8 cellular contexts compared by ENCODE assay signal in the genomic region with DNA sequence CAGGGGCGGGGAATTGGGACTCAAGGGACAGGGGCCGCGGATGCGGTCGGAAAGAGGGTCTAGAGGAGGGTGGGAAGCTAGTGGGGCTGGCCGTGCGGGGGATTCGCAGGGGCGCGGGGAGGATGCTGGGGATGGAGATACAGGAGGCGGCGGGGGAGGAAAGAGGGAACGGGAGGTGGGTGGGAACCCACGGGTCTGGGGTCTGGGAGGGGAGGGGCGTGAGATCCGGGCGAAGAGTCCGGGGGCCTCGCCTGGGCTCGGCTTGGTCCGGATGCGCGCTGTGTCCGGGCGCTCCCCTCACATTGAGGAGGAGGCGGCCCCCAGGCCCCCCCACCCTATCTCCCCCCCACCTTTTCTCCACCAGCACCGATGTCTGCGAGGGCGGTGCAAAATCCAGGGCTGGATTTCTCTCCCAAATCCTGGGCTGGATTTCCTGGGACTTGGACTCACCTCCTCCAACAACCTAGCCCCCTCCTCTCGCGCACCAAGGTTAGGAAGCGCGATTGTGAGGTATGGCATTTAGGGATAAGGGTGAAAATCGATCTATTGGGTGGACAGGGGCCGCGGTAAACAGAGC. TPM values are rescaled to one million over a fixed set of nuclear protein-coding genes. Genes with fewer than 3 reads are reported as not detected.
DNase-seq lines count a peak whose midpoint lies in the region; ATAC-seq and TF ChIP-seq lines count a peak whose summit lies in the region.

TSS of gene AGAP2 (minus strand) at position 82 of the 577 bp plus-strand sequence. CDS start 496 bp downstream, outside the sequence.

- H3K27me3 ChIP-seq in BLaER1 (no peaks in the 10 kb centered on the region), Loucy (ENCODE audit: insufficient read depth, low read length, poor library complexity, severe bottlenecking) (no peaks in the 10 kb centered on the region), mammary epithelial cell (ENCODE audit: insufficient read depth, low read length) (peaks cover 22% of the 10 kb centered on the region), thyroid gland (peaks cover 40% of the 10 kb centered on the region), MM.1S (replicated peaks; ENCODE audit: insufficient read depth, low read length) (no peaks in the 10 kb centered on the region)

- H3K9ac ChIP-seq in BLaER1: no peak within 1 kb of the TSS
- H3K9ac ChIP-seq in Loucy (ENCODE audit: low read depth, low read length, poor library complexity, severe bottlenecking): peak within 1 kb of the TSS; percentile 75
- no peak within 1 kb of the TSS for H3K9ac ChIP-seq in mammary epithelial cell (ENCODE audit: insufficient read depth, low read length)
- no peak within 1 kb of the TSS for H3K9ac ChIP-seq in MM.1S (ENCODE audit: low read length)

- H3K27ac ChIP-seq in BLaER1 (peak within 1 kb of the TSS; percentile 66; the same call in 1 of the 2 replicates), mammary epithelial cell (ENCODE audit: insufficient read depth, low read depth, low read length) (no peak within 1 kb of the TSS), thyroid gland (no peak within 1 kb of the TSS), MM.1S (ENCODE audit: low read length) (no peak within 1 kb of the TSS)

- WGBS in mammary epithelial cell (ENCODE audit: low coverage, missing lambda C conversion rate): 4% methylated on average over 8 of the region's 36 CpGs
- 9 to 20% methylated on average over 29 to 32 of the region's 36 CpGs for WGBS in thyroid gland, 2 donors

- H3K4me2 ChIP-seq in BLaER1: peak within 1 kb of the TSS; percentile 96
- H3K4me2 ChIP-seq in Loucy (ENCODE audit: low read depth, low read length, poor library complexity, severe bottlenecking): peak within 1 kb of the TSS; percentile 95
- peak within 1 kb of the TSS; percentile 77 for H3K4me2 ChIP-seq in mammary epithelial cell (ENCODE audit: insufficient read depth, low read depth, low read length)
- H3K4me2 ChIP-seq in MM.1S (ENCODE audit: low read depth, low read length): no peak within 1 kb of the TSS

- peak within 1 kb of the TSS; percentile 63 to 98 (median 93) for H3K27ac Mint-ChIP-seq in naive thymus-derived CD8-positive, alpha-beta T cell

- POLR2A ChIA-PET in naive thymus-derived CD8-positive, alpha-beta T cell (lab: Charles Lee): interaction anchor here (0.5 to 2.5 kb wide), 5 partner anchors 14 to 1049 kb away, joined by 3 to 16 read pairs (median 10); no protein-coding TSS in a partner anchor

- DNase-seq in mammary epithelial cell: no peak
- no peak for DNase-seq in naive thymus-derived CD8-positive, alpha-beta T cell
- no peak for DNase-seq in thyroid gland
- DNase-seq in NOMO-1 treated with DMSO at 0.1 percent for 48 hours (lab: John Stamatoyannopoulos, UW; ENCODE audit: unreplicated experiment): no peak
- DNase-seq in MM.1S: no peak
- DNase-seq in NCI-H774 (lab: John Stamatoyannopoulos, UW): no peak

- dilution Hi-C loops in mammary epithelial cell (cut with HindIII; ENCODE audit: low sequenced_read_pairs): no loop called here

- H3K4me3 ChIP-seq in BLaER1: no peak within 1 kb of the TSS
- peak within 1 kb of the TSS; percentile 80 for H3K4me3 ChIP-seq in Loucy (ENCODE audit: low read length, poor library complexity, severe bottlenecking)
- H3K4me3 ChIP-seq in mammary epithelial cell (replicated peaks in 1 of 3; ENCODE audit: insufficient read depth in 1 of 3, low read depth in 2 of 3, low read length in 3 of 3): peak within 1 kb of the TSS; percentile 12 to 30 (median 24)
- peak within 1 kb of the TSS in 1 of 3 donors; percentile 29 for H3K4me3 ChIP-seq in thyroid gland (replicated peaks in 1 of 3)
- H3K4me3 ChIP-seq in MM.1S (ENCODE audit: low read length): no peak within 1 kb of the TSS

- BruUV-seq in mammary epithelial cell (replicated peaks; lab: Mats Ljungman, UMichigan): no TSS peak

- H3K9me3 ChIP-seq in BLaER1 (no peaks in the 10 kb centered on the region), Loucy (ENCODE audit: insufficient read depth, low read depth, low read length) (no peaks in the 10 kb centered on the region), mammary epithelial cell (replicated peaks; ENCODE audit: insufficient read depth, low read length) (no peaks in the 10 kb centered on the region), thyroid gland (no peaks in the 10 kb centered on the region), MM.1S (replicated peaks; ENCODE audit: insufficient read depth, low read length) (no peaks in the 10 kb centered on the region)

- TF ChIP-seq CTCF in Loucy (conservative IDR thresholded peaks at IDR 0.05; ENCODE audit: low read length) (no peak), mammary epithelial cell (conservative IDR thresholded peaks at IDR 0.05 in 1 of 2, IDR thresholded peaks at IDR 0.05 in 1 of 2; ENCODE audit: extremely low read depth in 1 of 2, insufficient read depth in 1 of 2, low read depth in 1 of 2, low read length in 2 of 2) (no peak), thyroid gland (IDR thresholded peaks at IDR 0.05) (no peak), MM.1S (IDR thresholded peaks at IDR 0.05; ENCODE audit: low read length) (no peak)

- no peak within 1 kb of the TSS for H2AFZ ChIP-seq in Loucy (ENCODE audit: low read length)
- H2AFZ ChIP-seq in mammary epithelial cell (ENCODE audit: low read depth, low read length): peak within 1 kb of the TSS; percentile 43
- H2AFZ ChIP-seq in MM.1S (ENCODE audit: low read length): no peak within 1 kb of the TSS

- peaks cover 30 to 55% (median 52%) of the 10 kb centered on the region in 4 donors for H3K4me1 Mint-ChIP-seq in naive thymus-derived CD8-positive, alpha-beta T cell

- peaks cover 32% of the 10 kb centered on the region for H4K20me1 ChIP-seq in BLaER1
- peaks cover 48% of the 10 kb centered on the region for H4K20me1 ChIP-seq in Loucy (ENCODE audit: insufficient read depth, low read length, poor library complexity, severe bottlenecking)
- no peaks in the 10 kb centered on the region for H4K20me1 ChIP-seq in mammary epithelial cell (ENCODE audit: insufficient read depth, low read length)
- no peaks in the 10 kb centered on the region; the same call in 1 of the 2 replicates for H4K20me1 ChIP-seq in MM.1S (ENCODE audit: insufficient read depth, low read length)

- in situ Hi-C loops in mammary epithelial cell (cut with MboI; ENCODE audit: low sequenced_read_pairs in 2 of 2): no loop called here

- peak within 1 kb of the TSS; percentile 54 to 88 (median 80) for H3K4me3 Mint-ChIP-seq in naive thymus-derived CD8-positive, alpha-beta T cell

- no peaks in the 10 kb centered on the region for H3F3A ChIP-seq in Loucy (ENCODE audit: low read depth)
- H3F3A ChIP-seq in MM.1S (ENCODE audit: insufficient read depth, low read length): peaks cover 10% of the 10 kb centered on the region; the same call in 1 of the 2 replicates

- TF ChIP-seq POLR2A in thyroid gland (IDR thresholded peaks at IDR 0.05): no peak

- H3K9me2 ChIP-seq in Loucy (replicated peaks; ENCODE audit: low read depth, low read length): no peaks in the 10 kb centered on the region
- no peaks in the 10 kb centered on the region for H3K9me2 ChIP-seq in MM.1S (replicated peaks; ENCODE audit: insufficient read depth, low read length)

- H3K9me3 Mint-ChIP-seq in naive thymus-derived CD8-positive, alpha-beta T cell: no peaks in the 10 kb centered on the region

- CTCF ChIA-PET in mammary epithelial cell (lab: Charles Lee; ENCODE audit: low non-redundant PET): no interaction called here

- no peaks in the 10 kb centered on the region for H3K27me3 Mint-ChIP-seq in naive thymus-derived CD8-positive, alpha-beta T cell

- ATAC-seq in naive thymus-derived CD8-positive, alpha-beta T cell: no peak

- H3K36me3 ChIP-seq in BLaER1 (peaks cover 43% of the 10 kb centered on the region), Loucy (ENCODE audit: insufficient read depth, low read length) (peaks cover 15% of the 10 kb centered on the region; the same call in 1 of the 2 replicates), mammary epithelial cell (ENCODE audit: insufficient read depth, low read length) (no peaks in the 10 kb centered on the region), thyroid gland (no peaks in the 10 kb centered on the region), MM.1S (replicated peaks; ENCODE audit: insufficient read depth, low read length) (no peaks in the 10 kb centered on the region)

- intact Hi-C loops in mammary epithelial cell (cut with micrococcal nuclease): loop anchor here (5.0 kb wide), 2 partner anchors 216 to 276 kb away; partner anchors contain the start of genes DDIT3 and MBD6
- intact Hi-C loops in thyroid gland (cut with DNase I): no loop called here

- H3K79me2 ChIP-seq in Loucy (ENCODE audit: insufficient read depth, low read length): peaks cover 71% of the 10 kb centered on the region
- H3K79me2 ChIP-seq in mammary epithelial cell (ENCODE audit: insufficient read depth, low read length): no peaks in the 10 kb centered on the region
- H3K79me2 ChIP-seq in MM.1S (ENCODE audit: low read length): peaks cover 35% of the 10 kb centered on the region

- peaks cover 41% of the 10 kb centered on the region for H3K4me1 ChIP-seq in BLaER1
- H3K4me1 ChIP-seq in Loucy (ENCODE audit: insufficient read depth, low read length, poor library complexity, severe bottlenecking): peaks cover 29% of the 10 kb centered on the region
- H3K4me1 ChIP-seq in mammary epithelial cell (ENCODE audit: insufficient read depth, low read length): peaks cover 24% of the 10 kb centered on the region
- peaks cover 11 to 36% of the 10 kb centered on the region in 2 donors for H3K4me1 ChIP-seq in thyroid gland
- H3K4me1 ChIP-seq in MM.1S (ENCODE audit: low read length): peaks cover 25% of the 10 kb centered on the region

- peaks cover 0 to 44% (median 6%) of the 10 kb centered on the region in 3 donors for H3K36me3 Mint-ChIP-seq in naive thymus-derived CD8-positive, alpha-beta T cell

RNA-seq across cellular contexts. Expression of gene AGAP2, which starts in this region (rescaled TPM):
- total RNA-seq in mammary epithelial cell (under 1 TPM; 0.33 to 0.99 TPM), thyroid gland (1 to 10 TPM in 1 of 4 donors, under 1 TPM in 3; 0.45 to 1.3 (median 0.80) TPM)
- 0.28 TPM for polyA plus RNA-seq in mammary epithelial cell
- 0.57 TPM for polyA minus RNA-seq in mammary epithelial cell
- 10 to 100 TPM; 54.4 to 58.8 TPM for total RNA-seq in naive thymus-derived CD8-positive, alpha-beta T cell
- polyA plus RNA-seq in naive thymus-derived CD8-positive, alpha-beta T cell: 1 to 10 TPM; 4.3 to 6.9 (median 5.6) TPM

Comparison
In these comparisons a context has a peak if more than half of its experiments do, and no peak if none do; other contexts are left out.
1. RNA of gene AGAP2 (total RNA-seq): 54.4 to 58.8 TPM in naive thymus-derived CD8-positive, alpha-beta T cell; 0.33 to 0.99 TPM in mammary epithelial cell and 0.45 to 1.3 TPM in thyroid gland; every median in the first group is over 10 times any median in the second.
2. H3K4me3 ChIP-seq: peak in Loucy (single experiment) and mammary epithelial cell (3 of 3); none in BLaER1 (single experiment) and MM.1S (single experiment).